ENCODE assay signal across 7 cellular contexts in the genomic region with DNA sequence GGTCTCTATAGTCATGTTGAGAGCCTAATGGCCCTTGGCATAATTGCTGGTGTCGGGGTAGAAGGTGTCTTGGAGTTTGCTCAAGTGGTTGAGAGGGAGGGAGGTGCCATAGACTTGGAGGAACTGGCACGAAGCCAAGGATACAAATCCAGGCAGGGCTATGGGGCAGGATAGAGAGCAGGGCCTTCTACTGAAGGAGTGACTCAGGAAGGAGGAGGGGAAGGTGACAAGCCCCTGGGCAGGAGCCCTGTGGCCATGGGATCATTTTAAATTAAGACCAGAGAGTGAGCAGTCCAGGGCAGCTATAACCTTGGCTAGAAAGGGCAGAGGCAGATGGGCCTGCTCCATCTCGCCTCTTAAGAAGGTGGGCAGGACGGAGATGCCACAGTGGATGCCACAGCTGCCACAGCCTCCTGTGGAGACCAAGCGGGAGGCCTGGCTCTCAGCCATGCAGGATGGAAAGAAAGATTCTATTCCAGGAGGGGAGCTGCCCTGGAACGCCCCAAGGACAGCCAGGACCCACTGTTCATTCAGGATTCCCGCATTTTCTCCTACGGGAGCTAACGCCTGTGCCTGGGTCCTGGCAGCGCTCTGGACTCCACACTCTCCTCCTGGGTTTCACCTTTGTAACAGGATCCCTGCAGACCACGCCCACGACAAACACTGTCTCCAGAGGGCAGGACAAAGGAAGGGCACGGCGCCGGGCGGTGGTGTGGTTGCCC.
DNase-seq lines count a peak whose midpoint lies in the region; ATAC-seq and TF ChIP-seq lines count a peak whose summit lies in the region.
"Not testable (repeated sequence)": the region's sequence is repeated elsewhere in the genome, so short reads cannot be mapped to it uniquely, and the experiment has no call there.

No MANE protein-coding gene starts in this region.

- not testable (repeated sequence) for H3K9me3 ChIP-seq in lower lobe of right lung, stomach

- not testable (repeated sequence) for H3K27me3 ChIP-seq in lower lobe of right lung (ENCODE audit: low read depth); stomach

- not testable (repeated sequence) for TF ChIP-seq POLR2A in stomach (IDR thresholded peaks at IDR 0.05)

- not testable (repeated sequence) for H3K27me3 Mint-ChIP-seq in WTC11 (ENCODE audit: low read depth)

- not testable (repeated sequence) for H3K27ac Mint-ChIP-seq in WTC11

- intact Hi-C loops in left colon (cut with DNase I, micrococcal nuclease); lower lobe of right lung (cut with DNase I); stomach (cut with DNase I; ENCODE audit: low total_unique reads): not testable (repeated sequence)

- CTCF ChIA-PET in WTC11 (lab: Charles Lee): not testable (repeated sequence)

- TF ChIP-seq CTCF in WTC11 (IDR thresholded peaks at IDR 0.05); lower lobe of right lung (IDR thresholded peaks at IDR 0.05); stomach (IDR thresholded peaks at IDR 0.05): not testable (repeated sequence)

- H3K4me3 ChIP-seq in lower lobe of right lung, stomach: not testable (repeated sequence)

- not testable (repeated sequence) for H3K4me1 Mint-ChIP-seq in WTC11

- peak; percentile 27; the same call in 1 of the 2 replicates for ATAC-seq in WTC11
- peak; percentile 99 for ATAC-seq in left colon
- peak; percentile 11 to 27 for ATAC-seq in lower lobe of right lung

- not testable (repeated sequence) for H3K36me3 Mint-ChIP-seq in WTC11

- not testable (repeated sequence) for H3K9me3 Mint-ChIP-seq in WTC11

- peak; percentile 3 for DNase-seq in COR-L47 (lab: John Stamatoyannopoulos, UW)
- DNase-seq in LHCN-M2 (ENCODE audit: low read depth): peak; percentile 2
- not testable (repeated sequence) for DNase-seq in WTC11 (ENCODE audit: low spot score); lower lobe of right lung
- DNase-seq in ecto neural progenitor cell (ENCODE audit: low spot score): peak; percentile 0
- DNase-seq in left colon: peak in 1 of 2 donors; percentile 77
- peak; percentile 66 for DNase-seq in stomach

- H3K27ac ChIP-seq in lower lobe of right lung, stomach: not testable (repeated sequence)

- not testable (repeated sequence) for TF ChIP-seq EP300 in stomach (IDR thresholded peaks at IDR 0.05)

- POLR2A ChIA-PET in WTC11 (lab: Charles Lee): not testable (repeated sequence)

- H3K36me3 ChIP-seq in lower lobe of right lung, stomach: not testable (repeated sequence)

- not testable (repeated sequence) for H3K4me3 Mint-ChIP-seq in WTC11

- WGBS in stomach, 5 donors: 46 to 66% (median 64%) methylated on average over 6 to 12 of the region's 16 CpGs; no CpG with 5 or more reads in 1 of the 5 donors

- H3K4me1 ChIP-seq in lower lobe of right lung, stomach: not testable (repeated sequence)

Comparison
In these comparisons a context has a peak if more than half of its experiments do, and no peak if none do; other contexts are left out.
1. ATAC-seq: peak in every context shown above with its lines; median percentile 99 in left colon; 27 in WTC11; 19 in lower lobe of right lung.